In genomic region chr11:74932169-74932568, GRCh38 we compare ENCODE assay signal across 2 cellular contexts.
TF ChIP-seq lines count a peak whose summit lies in the region.

No MANE protein-coding gene starts in this region.

TF ChIP-seq in SK-N-SH treated with all-trans-retinoic acid at 6 μM for 48 hours, 23 proteins besides CTCF, POLR2A, EP300 and RAD21:
- TF ChIP-seq BACH2 (CRISPR knock-in tag; IDR thresholded peaks at IDR 0.05; ENCODE audit: borderline replicate concordance) (no peak), ZFP30 (CRISPR knock-in tag; IDR thresholded peaks at IDR 0.05) (no peak), ZNF70 (CRISPR knock-in tag; IDR thresholded peaks at IDR 0.05) (no peak), ZC3H10 (CRISPR knock-in tag; IDR thresholded peaks at IDR 0.05) (no peak), PPARA (CRISPR knock-in tag; IDR thresholded peaks at IDR 0.05; ENCODE audit: borderline replicate concordance) (no peak), ESRRG (CRISPR knock-in tag; IDR thresholded peaks at IDR 0.05) (no peak)

TF ChIP-seq in HepG2, 621 proteins besides CTCF, POLR2A, EP300 and RAD21:
- no peak for TF ChIP-seq MED13 (CRISPR knock-in tag; IDR thresholded peaks at IDR 0.05)
- no peak for TF ChIP-seq ZNF446 (CRISPR knock-in tag; IDR thresholded peaks at IDR 0.05)
- TF ChIP-seq IRF2 (CRISPR knock-in tag; IDR thresholded peaks at IDR 0.05) = no peak
- TF ChIP-seq PAX8 (CRISPR knock-in tag; IDR thresholded peaks at IDR 0.05; ENCODE audit: borderline replicate concordance) = no peak
- TF ChIP-seq REPIN1 (CRISPR knock-in tag; IDR thresholded peaks at IDR 0.05; ENCODE audit: borderline replicate concordance, low read depth) = no peak
- no peak for TF ChIP-seq NPAS2 (CRISPR knock-in tag; IDR thresholded peaks at IDR 0.05; ENCODE audit: borderline replicate concordance)
- TF ChIP-seq KLF6 (CRISPR knock-in tag; IDR thresholded peaks at IDR 0.05) = no peak
- TF ChIP-seq ZNF296 (CRISPR knock-in tag; conservative IDR thresholded peaks at IDR 0.05) = no peak
- TF ChIP-seq ZNF792 (CRISPR knock-in tag; IDR thresholded peaks at IDR 0.05) = no peak
- no peak for TF ChIP-seq SRSF4 (IDR thresholded peaks at IDR 0.05; ENCODE audit: low read depth, low read length, poor library complexity, severe bottlenecking)
- no peak for TF ChIP-seq ZNF12 (CRISPR knock-in tag; IDR thresholded peaks at IDR 0.05)
